ENCODE assay signal across 8 cellular contexts in the genomic region with DNA sequence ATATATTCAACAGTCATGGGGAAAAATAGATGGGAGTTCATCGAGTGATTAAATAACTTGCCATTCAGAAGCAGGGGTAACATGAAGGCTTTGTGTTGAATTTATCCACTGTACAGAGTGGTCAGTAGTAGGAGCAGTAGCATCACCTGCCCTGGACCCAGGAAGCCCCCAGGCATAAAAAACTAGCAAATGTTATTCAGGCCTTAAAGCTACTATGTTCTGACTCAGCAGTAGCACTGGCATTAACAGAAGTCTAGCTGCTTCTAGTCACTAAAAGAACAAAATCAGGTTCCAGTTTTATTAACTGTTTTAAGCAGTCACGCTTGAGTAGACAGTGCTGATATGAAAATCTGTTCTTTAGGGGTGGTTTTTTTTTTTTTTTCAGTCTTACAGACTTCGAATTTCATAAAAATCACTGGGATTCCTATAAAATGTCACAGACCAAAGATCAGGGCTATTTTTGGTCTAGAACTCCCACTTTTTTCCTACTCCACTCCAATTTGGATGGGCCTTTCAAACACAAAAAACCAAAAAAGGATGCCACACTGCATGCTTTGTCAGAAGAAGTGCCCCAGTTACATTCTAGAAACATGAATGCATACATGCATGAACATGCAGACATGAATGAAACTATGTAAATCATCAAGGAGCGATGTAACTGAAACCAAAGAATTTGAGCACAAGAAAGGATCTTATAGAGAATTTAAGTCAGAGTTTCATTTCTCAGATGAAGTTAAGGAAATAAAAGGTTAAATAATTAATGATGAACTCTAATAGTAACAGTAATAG. TPM values are rescaled to one million over a fixed set of nuclear protein-coding genes. Genes with fewer than 3 reads are reported as not detected.
DNase-seq lines count a peak whose midpoint lies in the region; ATAC-seq lines count a peak whose summit lies in the region.

No MANE protein-coding gene starts in this region.

- ATAC-seq in GM18517 (IDR thresholded peaks at IDR 0.05; ENCODE audit: unreplicated experiment) (peak; percentile 53), HG02623 (IDR thresholded peaks at IDR 0.05; ENCODE audit: unreplicated experiment) (peak; percentile 40)

- peak overlapping the region; percentile 59 for H3K27ac ChIP-seq in SJSA1

- DNase-seq in SJSA1 (ENCODE audit: low read depth in 1 of 2, low spot score in 2 of 2), result peak in 1 of 2 experiments; percentile 28
- peak; percentile 55 for DNase-seq in kidney tubule cell (ENCODE audit: low spot score)
- no peak for DNase-seq in GDM1 (lab: John Stamatoyannopoulos, UW)
- DNase-seq in SKM-1 treated with dmso at 0.1 percent for 144 hours (lab: John Stamatoyannopoulos, UW; ENCODE audit: unreplicated experiment), result no peak
- no peak for DNase-seq in NCI-H1092 (lab: John Stamatoyannopoulos, UW)
- DNase-seq in NCI-H1694 (lab: John Stamatoyannopoulos, UW), result no peak

- H3K27me3 ChIP-seq in SJSA1 (replicated peaks), result no peaks in the 10 kb centered on the region

- peaks cover 35% of the 10 kb centered on the region for H3K4me1 ChIP-seq in SJSA1 (replicated peaks)

- no peak overlapping the region for H3K4me3 ChIP-seq in SJSA1

- H3K36me3 ChIP-seq in SJSA1, result peaks cover 67% of the 10 kb centered on the region

- H3K9me3 ChIP-seq in SJSA1 (replicated peaks), result no peaks in the 10 kb centered on the region

RNA-seq across cellular contexts. Expression of a gene that starts 31.6 kb away (rescaled TPM):
- 26.9 and 34.0 TPM in 2 replicates for total RNA-seq in SJSA1 (2014; rRNA removed; shearing (Covaris generic))
